In the genomic region with DNA sequence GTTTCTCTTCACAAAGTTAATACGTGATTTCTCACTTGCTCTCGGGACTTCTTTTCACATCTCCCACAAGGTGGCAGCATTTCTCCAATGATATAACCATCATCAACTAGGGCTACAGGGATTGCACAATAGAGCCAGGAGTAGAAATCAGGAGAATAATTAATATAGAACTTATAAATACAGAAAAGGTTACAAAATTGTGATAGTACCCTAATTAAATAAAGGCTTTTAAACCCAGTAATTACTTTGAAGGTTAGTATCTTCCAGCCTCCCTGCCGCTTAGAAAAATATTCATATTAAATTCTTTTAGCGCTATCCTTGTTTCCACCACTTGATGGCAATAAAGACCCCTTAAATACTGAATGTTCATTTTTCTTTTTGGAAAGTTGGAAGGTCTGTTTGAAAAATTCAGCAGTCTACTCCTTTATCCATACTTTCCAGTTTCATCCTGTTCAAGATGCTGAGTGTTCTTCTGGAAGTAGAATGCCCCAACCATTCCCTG, we compare ENCODE assay signal across 8 cellular contexts.
DNase-seq lines count a peak whose midpoint lies in the region; ATAC-seq, FAIRE-seq and TF ChIP-seq lines count a peak whose summit lies in the region.

No MANE protein-coding gene starts in this region.

- no peak overlapping the region for H3K9ac ChIP-seq in MM.1S (ENCODE audit: low read length)
- peak overlapping the region in 1 of 2 donors; percentile 32 for H3K9ac ChIP-seq in stomach smooth muscle (ENCODE audit: low read length in 2 of 2)

- peak; percentile 74 for DNase-seq in AG10803 (ENCODE audit: low read depth)
- DNase-seq in GM12891 (ENCODE audit: insufficient read length, low spot score): peak; percentile 22
- DNase-seq in MM.1S: peak; percentile 77
- DNase-seq in RKO (ENCODE audit: low spot score): peak; percentile 79
- DNase-seq in T47D (ENCODE audit: low read depth in 1 of 2, low spot score in 1 of 2): peak; percentile 25 to 81
- DNase-seq in kidney epithelial cell (ENCODE audit: low read depth): peak; percentile 43

- H3K9me2 ChIP-seq in MM.1S (replicated peaks; ENCODE audit: insufficient read depth, low read length): no peaks in the 10 kb centered on the region

- no peak for FAIRE-seq in GM12891 (lab: Jason Lieb, UNC)

- H3K4me1 ChIP-seq in MM.1S (ENCODE audit: low read length): no peaks in the 10 kb centered on the region
- H3K4me1 ChIP-seq in stomach smooth muscle (ENCODE audit: control insufficient read depth, insufficient read depth, low read length): no peaks in the 10 kb centered on the region

- H3F3A ChIP-seq in MM.1S (ENCODE audit: insufficient read depth, low read length): no peaks in the 10 kb centered on the region

- no peaks in the 10 kb centered on the region for H4K20me1 ChIP-seq in MM.1S (ENCODE audit: insufficient read depth, low read length)

- TF ChIP-seq POLR2A in GM12891 (IDR thresholded peaks at IDR 0.05; ENCODE audit: low read depth, low read length): no peak

- H3K79me2 ChIP-seq in MM.1S (ENCODE audit: low read length): no peaks in the 10 kb centered on the region

- H3K27me3 ChIP-seq in MM.1S (replicated peaks; ENCODE audit: insufficient read depth, low read length): no peaks in the 10 kb centered on the region
- H3K27me3 ChIP-seq in kidney epithelial cell (ENCODE audit: control insufficient read depth, insufficient read depth, low read length): no peaks in the 10 kb centered on the region
- no peaks in the 10 kb centered on the region for H3K27me3 ChIP-seq in stomach smooth muscle (ENCODE audit: control insufficient read depth in 1 of 2, insufficient read depth in 2 of 2, low read length in 2 of 2)

- H3K9me3 ChIP-seq in MM.1S (replicated peaks; ENCODE audit: insufficient read depth, low read length) (no peaks in the 10 kb centered on the region), stomach smooth muscle (ENCODE audit: control insufficient read depth in 2 of 2, low read length in 2 of 2) (no peaks in the 10 kb centered on the region)

- H3K27ac ChIP-seq in MM.1S (ENCODE audit: low read length): no peak overlapping the region
- no peak overlapping the region for H3K27ac ChIP-seq in stomach smooth muscle (ENCODE audit: low read length)

- in situ Hi-C loops in T47D (cut with HindIII; ENCODE audit: low pct_unique_long_range_greater_than_20kb, low sequenced_read_pairs): no loop called here

- H3K4me3 ChIP-seq in AG10803 (ENCODE audit: low read length) (no peak overlapping the region), MM.1S (ENCODE audit: low read length) (no peak overlapping the region), kidney epithelial cell (ENCODE audit: low read depth, low read length) (no peak overlapping the region), stomach smooth muscle (ENCODE audit: low read length in 2 of 2) (peak overlapping the region; percentile 40 to 47)

- ATAC-seq in HG02623 (IDR thresholded peaks at IDR 0.05; ENCODE audit: unreplicated experiment): peak; percentile 87

- H2AFZ ChIP-seq in MM.1S (ENCODE audit: low read length): no peak overlapping the region

- TF ChIP-seq CTCF in AG10803 (conservative IDR thresholded peaks at IDR 0.05; ENCODE audit: low read length) (peak; percentile 66), MM.1S (IDR thresholded peaks at IDR 0.05; ENCODE audit: low read length) (peak; percentile 70), kidney epithelial cell (IDR thresholded peaks at IDR 0.05; ENCODE audit: insufficient read depth, low read length, poor library complexity, severe bottlenecking) (peak; percentile 39)

- H3K36me3 ChIP-seq in MM.1S (replicated peaks; ENCODE audit: insufficient read depth, low read length) (no peaks in the 10 kb centered on the region), kidney epithelial cell (ENCODE audit: control insufficient read depth, insufficient read depth, low read length) (no peaks in the 10 kb centered on the region), stomach smooth muscle (ENCODE audit: control insufficient read depth in 2 of 2, insufficient read depth in 2 of 2, low read length in 2 of 2) (no peaks in the 10 kb centered on the region)

- peak overlapping the region; percentile 49; the same call in 1 of the 2 replicates for H3K4me2 ChIP-seq in MM.1S (ENCODE audit: low read depth, low read length)

TF ChIP-seq in GM12891, 5 proteins besides CTCF, POLR2A, EP300 and RAD21:
- TF ChIP-seq TAF1 (IDR thresholded peaks at IDR 0.05; ENCODE audit: low read depth, low read length) (no peak), SPI1 (IDR thresholded peaks at IDR 0.05; ENCODE audit: low read depth, low read length) (no peak), POU2F2 (IDR thresholded peaks at IDR 0.05; ENCODE audit: low read depth, low read length) (no peak), PAX5 (IDR thresholded peaks at IDR 0.05; ENCODE audit: insufficient read depth, low read length, severe bottlenecking) (no peak), POLR2AphosphoS5 (IDR thresholded peaks at IDR 0.05; ENCODE audit: low read depth, low read length) (no peak)

Comparison
In these comparisons a context has a peak if more than half of its experiments do, and no peak if none do; other contexts are left out.
1. DNase-seq: peak in every context shown above with its lines; median percentile 79 in RKO; 77 in MM.1S; 74 in AG10803; 53 in T47D; 43 in kidney epithelial cell; 22 in GM12891.
2. H3K4me3 ChIP-seq: peak in stomach smooth muscle (2 of 2); none in AG10803 (single experiment), MM.1S (single experiment) and kidney epithelial cell (single experiment).
3. Peak in every context shown above with its lines, with median percentiles within 50 percentile points of each other: CTCF ChIP-seq.